In the genomic region with DNA sequence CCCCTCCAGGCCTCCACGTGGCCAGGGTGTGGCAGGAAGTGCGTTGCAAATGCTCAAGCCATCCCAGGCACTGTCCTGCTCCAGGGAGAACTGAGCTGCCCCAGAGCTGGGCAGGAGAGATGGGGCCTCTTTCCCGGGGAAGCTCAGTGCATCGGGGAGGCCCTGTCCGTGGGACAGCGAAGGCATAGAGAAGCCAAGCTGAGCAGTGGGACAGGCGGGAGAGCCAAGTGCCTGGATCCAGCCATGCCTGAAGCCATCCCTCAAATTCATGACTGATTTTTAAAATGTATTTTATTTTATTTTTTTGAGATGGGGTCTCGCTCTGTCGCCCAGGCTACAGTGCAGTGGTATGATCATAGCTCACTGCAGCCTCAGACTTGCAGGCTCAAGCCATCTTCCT, we compare ENCODE assay signal across 20 cellular contexts. TPM values are rescaled to one million over a fixed set of nuclear protein-coding genes. Genes with fewer than 3 reads are reported as not detected.
DNase-seq lines count a peak whose midpoint lies in the region; ATAC-seq, FAIRE-seq and TF ChIP-seq lines count a peak whose summit lies in the region.
"Had no signal": no experiment of that assay in that cellular context is flagged by ENCODE, and none has a peak within 500 bp of the region (broad histone marks: within the 10 kb centered on the region; RNA-seq: fewer than 3 reads in every experiment).

No MANE protein-coding gene starts in this region.

- TF ChIP-seq EP300 in HepG2 (IDR thresholded peaks at IDR 0.05; ENCODE audit: low read depth in 2 of 2, low read length in 2 of 2) (no peak), HepG2 (CRISPR knock-in tag; IDR thresholded peaks at IDR 0.05; ENCODE audit: borderline replicate concordance) (no peak)

- no peak overlapping the region for H3K4me3 ChIP-seq in HepG2 (replicated peaks in 1 of 3; ENCODE audit: insufficient read depth in 1 of 3, low read depth in 2 of 3, low read length in 3 of 3)
- no peak overlapping the region for H3K4me3 ChIP-seq in right lobe of liver
- H3K4me3 ChIP-seq in dorsolateral prefrontal cortex: no peak overlapping the region
- H3K4me3 ChIP-seq: A549, GM12878 had no signal

- H2AFZ ChIP-seq in HepG2 (ENCODE audit: low read length): no peak overlapping the region

- no peak overlapping the region for H3K9ac ChIP-seq in HepG2 (ENCODE audit: insufficient read depth, low read depth, low read length)

- no peak for TF ChIP-seq CTCF in HepG2 (CRISPR knock-in tag; IDR thresholded peaks at IDR 0.05)
- TF ChIP-seq CTCF in right lobe of liver (IDR thresholded peaks at IDR 0.05): no peak
- no peak for TF ChIP-seq CTCF in dorsolateral prefrontal cortex (IDR thresholded peaks at IDR 0.05 in 54 of 56, conservative IDR thresholded peaks at IDR 0.05 in 2 of 56; ENCODE audit: low read depth in 1 of 56, partially characterized antibody in 56 of 56)

- no peak overlapping the region for H3K4me2 ChIP-seq in HepG2 (ENCODE audit: low read depth, low read length)
- H3K4me2 ChIP-seq: A549 had no signal

- H3K36me3 ChIP-seq in HepG2 (replicated peaks in 1 of 2; ENCODE audit: control insufficient read depth in 1 of 2, insufficient read depth in 2 of 2, low read length in 2 of 2) (no peaks in the 10 kb centered on the region), right lobe of liver (no peaks in the 10 kb centered on the region)

- no peak for TF ChIP-seq POLR2A in HepG2 (IDR thresholded peaks at IDR 0.05; ENCODE audit: insufficient read depth in 1 of 2, low read depth in 2 of 2, low read length in 2 of 2)
- TF ChIP-seq POLR2A in right lobe of liver (IDR thresholded peaks at IDR 0.05): no peak

- H3K27ac ChIP-seq in HepG2 (ENCODE audit: extremely low read length, insufficient read depth, low read length) (no peak overlapping the region), right lobe of liver (no peak overlapping the region), dorsolateral prefrontal cortex (peak overlapping the region in 58 of 59 donors; percentile 76 to 99 (median 94)), substantia nigra (ENCODE audit: low read depth, low read length, poor library complexity, severe bottlenecking) (peak overlapping the region; percentile 92)
- H3K27ac ChIP-seq: 22Rv1 had no signal

- FAIRE-seq in HepG2 (lab: Jason Lieb, UNC): no peak
- FAIRE-seq: A549, GM12878, H1 had no signal

- no TSS peak for BruUV-seq in HepG2 (replicated peaks; lab: Mats Ljungman, UMichigan)

- intact Hi-C loops in HepG2 (cut with micrococcal nuclease; ENCODE audit: unreplicated experiment) (no loop called here), right lobe of liver (cut with DNase I) (no loop called here), dorsolateral prefrontal cortex (cut with DNase I) (loop anchor here (2.0 to 10.0 kb wide), 4 partner anchors 28 to 134 kb away; no protein-coding TSS in a partner anchor)

- POLR2A ChIA-PET in HepG2 (lab: Yijun Ruan, JAX): no interaction called here

- 31% methylated on average over 7 of the region's 9 CpGs for WGBS in HepG2 (ENCODE audit: low lambda C conversion rate)
- WGBS in right lobe of liver (ENCODE audit: insufficient coverage, low coverage, low lambda C conversion rate, missing lambda C conversion rate): 80% methylated on average over 1 of the region's 9 CpGs

- H3K9me3 ChIP-seq in HepG2 (ENCODE audit: low read length) (no peaks in the 10 kb centered on the region), right lobe of liver (no peaks in the 10 kb centered on the region)
- H3K9me3 ChIP-seq: A549 had no signal

- DNase-seq in HepG2 (ENCODE audit: low spot score): no peak
- no peak for DNase-seq in right lobe of liver
- DNase-seq in dorsolateral prefrontal cortex: no peak
- DNase-seq in substantia nigra (lab: John Stamatoyannopoulos, UW): no peak
- DNase-seq in occipital lobe (lab: John Stamatoyannopoulos, UW): no peak
- DNase-seq in activated gamma-delta T cell treated with Interleukin-2 at 50 U/mL for 16 hours: no peak
- no peak for DNase-seq in stimulated activated CD4-positive, alpha-beta T cell treated with anti-CD3 and anti-CD28 coated beads, Interleukin-15, amount 100 ng/mL, for 24 hours
- DNase-seq: AML-193; CD8-positive, alpha-beta T cell; DMS 273 treated with DMSO at 0.1 percent for 48 hours; DMS53; DND-41; EL; H9 had no signal

- ATAC-seq in HepG2: no peak
- ATAC-seq in right lobe of liver: no peak
- ATAC-seq: A549; CD8-positive, alpha-beta T cell; GM12878 had no signal

- CTCF ChIA-PET in HepG2 (lab: Yijun Ruan, JAX; ENCODE audit: low intra/inter-chr PET ratio, low total read pairs): no interaction called here

- no peaks in the 10 kb centered on the region for H3K79me2 ChIP-seq in HepG2 (ENCODE audit: insufficient read depth, low read length)

- no peak for TF ChIP-seq RAD21 in HepG2 (CRISPR knock-in tag; IDR thresholded peaks at IDR 0.05)

- H4K20me1 ChIP-seq in HepG2 (ENCODE audit: insufficient read depth, low read length): no peaks in the 10 kb centered on the region; the same call in 1 of the 2 replicates

- H3K27me3 ChIP-seq in HepG2 (ENCODE audit: control insufficient read depth in 1 of 2, insufficient read depth in 2 of 2, low read length in 2 of 2) (peaks cover 21 to 63% of the 10 kb centered on the region in 2 experiments; a peak in 4 of 5 replicates), right lobe of liver (no peaks in the 10 kb centered on the region), dorsolateral prefrontal cortex (peaks cover 0 to 3% (median 0%) of the 10 kb centered on the region in 45 donors)

- in situ Hi-C loops in HepG2 (cut with HindIII; ENCODE audit: extremely low pct_ligation_motif_present, low pct_unique_long_range_greater_than_20kb): no loop called here

- H3K4me1 ChIP-seq in HepG2 (ENCODE audit: insufficient read depth, low read length) (peaks cover 18% of the 10 kb centered on the region), right lobe of liver (no peaks in the 10 kb centered on the region)

TF ChIP-seq in HepG2, 621 proteins besides CTCF, POLR2A, EP300 and RAD21:
- peak; percentile 98 for TF ChIP-seq ZNF329 (CRISPR knock-in tag; IDR thresholded peaks at IDR 0.05; ENCODE audit: low read depth)
- no peak for TF ChIP-seq KDM2A (CRISPR knock-in tag; IDR thresholded peaks at IDR 0.05; ENCODE audit: borderline replicate concordance, low read depth)

RNA-seq across cellular contexts. Expression of a gene that starts 25.4 kb away (rescaled TPM):
- total RNA-seq in HepG2 (2016; rRNA removed; fragmentation: Illumina TruSeq; extraction: Trizol) (0.14 and 0.49 TPM in 2 replicates), right lobe of liver (not detected), dorsolateral prefrontal cortex (under 1 TPM in 8 of 120 experiments, not detected in 112; 0.37 to 0.67 (median 0.44) TPM), occipital lobe (0.16 TPM)
- 0.18 TPM in 1 of 2 replicates, not detected in the other for total RNA-seq in HepG2 (2016; cell fraction: cytosol; rRNA removed; fragmentation: Illumina TruSeq; extraction: Trizol; ENCODE audit: low read depth)
- total RNA-seq in HepG2 (2016; cell fraction: insoluble cytoplasmic fraction; rRNA removed; fragmentation: Illumina TruSeq; extraction: Trizol): 0.22 TPM in 1 of 2 replicates, not detected in the other
- 0.14 and 0.15 TPM in 2 replicates for total RNA-seq in HepG2 (2016; cell fraction: membrane; rRNA removed; fragmentation: Illumina TruSeq; extraction: Trizol)
- not detected in 2 replicates for total RNA-seq in HepG2 (2016; cell fraction: nucleus; rRNA removed; fragmentation: Illumina TruSeq; extraction: Trizol)
- polyA plus RNA-seq in HepG2 (2011; rRNA removed): 0.20 and 0.26 TPM in 2 replicates
- 0.55 and 0.79 TPM in 2 replicates for polyA plus RNA-seq in HepG2 (2011; cell fraction: cytosol; rRNA removed)
- polyA plus RNA-seq in HepG2 (2011; cell fraction: nucleus; rRNA removed): 0.55 and 0.62 TPM in 2 replicates
- 1.3 and 2.0 TPM in 2 replicates for polyA plus RNA-seq in HepG2 (2012)
- polyA plus RNA-seq in HepG2 (2016; cell fraction: cytosol; fragmentation: Illumina TruSeq; extraction: Trizol; ENCODE audit: low read depth): not detected in 2 replicates
- polyA plus RNA-seq in HepG2 (2016; cell fraction: insoluble cytoplasmic fraction; fragmentation: Illumina TruSeq; extraction: Trizol; ENCODE audit: low read depth): not detected in 2 replicates
- 0.18 TPM in 1 of 2 replicates, not detected in the other for polyA plus RNA-seq in HepG2 (2016; cell fraction: membrane; fragmentation: Illumina TruSeq; extraction: Trizol; ENCODE audit: low read depth)
- 0.36 TPM in 1 of 2 replicates, not detected in the other for polyA plus RNA-seq in HepG2 (2016; cell fraction: nucleus; fragmentation: Illumina TruSeq; extraction: Trizol; ENCODE audit: insufficient read depth, low read depth)
- 0.26 and 1.1 TPM in 2 replicates for polyA minus RNA-seq in HepG2 (2011; rRNA and poly(A)+ RNA removed; ENCODE audit: low replicate concordance)
- polyA minus RNA-seq in HepG2 (2011; cell fraction: cytosol; rRNA and poly(A)+ RNA removed): 0.44 and 0.59 TPM in 2 replicates
- polyA minus RNA-seq in HepG2 (2011; cell fraction: nucleus; rRNA and poly(A)+ RNA removed): 0.26 TPM in 1 of 2 replicates, not detected in the other
- total RNA-seq: CD8-positive, alpha-beta T cell; G401; GM12878 had no signal
- polyA plus RNA-seq: BJ, GM12878 had no signal

RNA-seq across cellular contexts. Expression of a gene that starts 48.9 kb away (rescaled TPM):
- total RNA-seq in HepG2 (2016; rRNA removed; fragmentation: Illumina TruSeq; extraction: Trizol): 0.09 TPM in 1 of 2 replicates, not detected in the other
- total RNA-seq in HepG2 (2016; cell fraction: cytosol; rRNA removed; fragmentation: Illumina TruSeq; extraction: Trizol; ENCODE audit: low read depth): 0.20 TPM in 1 of 2 replicates, not detected in the other
- not detected in 2 replicates for total RNA-seq in HepG2 (2016; cell fraction: insoluble cytoplasmic fraction; rRNA removed; fragmentation: Illumina TruSeq; extraction: Trizol)
- total RNA-seq in HepG2 (2016; cell fraction: membrane; rRNA removed; fragmentation: Illumina TruSeq; extraction: Trizol): not detected in 2 replicates
- 0.22 TPM in 1 of 2 replicates, not detected in the other for total RNA-seq in HepG2 (2016; cell fraction: nucleus; rRNA removed; fragmentation: Illumina TruSeq; extraction: Trizol)
- polyA plus RNA-seq in HepG2 (2011; rRNA removed): not detected in 2 replicates
- not detected in 2 replicates for polyA plus RNA-seq in HepG2 (2011; cell fraction: cytosol; rRNA removed)
- polyA plus RNA-seq in HepG2 (2011; cell fraction: nucleus; rRNA removed): 0.13 TPM in 1 of 2 replicates, not detected in the other
- not detected in 2 replicates for polyA plus RNA-seq in HepG2 (2012)
- polyA plus RNA-seq in HepG2 (2016; cell fraction: cytosol; fragmentation: Illumina TruSeq; extraction: Trizol; ENCODE audit: low read depth): not detected in 2 replicates
- not detected in 2 replicates for polyA plus RNA-seq in HepG2 (2016; cell fraction: insoluble cytoplasmic fraction; fragmentation: Illumina TruSeq; extraction: Trizol; ENCODE audit: low read depth)
- not detected in 2 replicates for polyA plus RNA-seq in HepG2 (2016; cell fraction: membrane; fragmentation: Illumina TruSeq; extraction: Trizol; ENCODE audit: low read depth)
- polyA plus RNA-seq in HepG2 (2016; cell fraction: nucleus; fragmentation: Illumina TruSeq; extraction: Trizol; ENCODE audit: insufficient read depth, low read depth): not detected in 2 replicates
- not detected in 2 replicates for polyA minus RNA-seq in HepG2 (2011; rRNA and poly(A)+ RNA removed; ENCODE audit: low replicate concordance)
- polyA minus RNA-seq in HepG2 (2011; cell fraction: cytosol; rRNA and poly(A)+ RNA removed): not detected in 2 replicates
- polyA minus RNA-seq in HepG2 (2011; cell fraction: nucleus; rRNA and poly(A)+ RNA removed): not detected in 2 replicates
- not detected for total RNA-seq in right lobe of liver
- under 1 TPM in 12 of 120 experiments, not detected in 108; 0.27 to 0.98 (median 0.49) TPM for total RNA-seq in dorsolateral prefrontal cortex
- total RNA-seq in occipital lobe: not detected
- total RNA-seq: CD8-positive, alpha-beta T cell; GM12878; H1; H9 had no signal
- polyA plus RNA-seq: A549, BJ, GM12878, H1 had no signal

Comparison
In these comparisons a context has a peak if more than half of its experiments do, and no peak if none do; other contexts are left out.
1. H3K27ac ChIP-seq: peak in dorsolateral prefrontal cortex (58 of 59) and substantia nigra (single experiment); none in HepG2 (single experiment) and right lobe of liver (0 of 3).
2. intact Hi-C loops: an anchor here in dorsolateral prefrontal cortex (2.0 to 10.0 kb wide); none called in HepG2 and right lobe of liver.